1 cellular context compared by ENCODE assay signal in the genomic region with DNA sequence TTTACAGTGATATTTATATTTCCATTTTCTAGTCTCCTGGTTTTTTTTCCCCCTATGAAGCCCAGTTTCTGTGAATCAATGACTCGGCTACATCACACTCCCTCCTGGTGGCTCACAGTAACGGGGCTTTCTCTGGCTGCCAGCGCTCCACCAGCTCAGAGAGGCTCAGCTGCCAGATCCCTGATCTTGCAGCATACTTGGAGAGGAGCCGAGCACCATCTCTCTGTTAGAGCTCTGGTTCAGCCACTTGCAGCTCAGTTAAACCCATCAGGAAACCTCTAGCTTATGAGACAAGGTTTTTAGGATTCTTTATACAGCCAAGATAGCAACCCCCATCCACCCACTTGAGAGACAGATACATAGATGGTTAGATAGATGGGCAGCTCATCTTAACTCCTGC.
TF ChIP-seq lines count a peak whose summit lies in the region.

No MANE protein-coding gene starts in this region.

TF ChIP-seq in GM23338, 12 proteins besides CTCF, POLR2A, EP300 and RAD21 (continued from another document):
- TF ChIP-seq, protein P1, sequence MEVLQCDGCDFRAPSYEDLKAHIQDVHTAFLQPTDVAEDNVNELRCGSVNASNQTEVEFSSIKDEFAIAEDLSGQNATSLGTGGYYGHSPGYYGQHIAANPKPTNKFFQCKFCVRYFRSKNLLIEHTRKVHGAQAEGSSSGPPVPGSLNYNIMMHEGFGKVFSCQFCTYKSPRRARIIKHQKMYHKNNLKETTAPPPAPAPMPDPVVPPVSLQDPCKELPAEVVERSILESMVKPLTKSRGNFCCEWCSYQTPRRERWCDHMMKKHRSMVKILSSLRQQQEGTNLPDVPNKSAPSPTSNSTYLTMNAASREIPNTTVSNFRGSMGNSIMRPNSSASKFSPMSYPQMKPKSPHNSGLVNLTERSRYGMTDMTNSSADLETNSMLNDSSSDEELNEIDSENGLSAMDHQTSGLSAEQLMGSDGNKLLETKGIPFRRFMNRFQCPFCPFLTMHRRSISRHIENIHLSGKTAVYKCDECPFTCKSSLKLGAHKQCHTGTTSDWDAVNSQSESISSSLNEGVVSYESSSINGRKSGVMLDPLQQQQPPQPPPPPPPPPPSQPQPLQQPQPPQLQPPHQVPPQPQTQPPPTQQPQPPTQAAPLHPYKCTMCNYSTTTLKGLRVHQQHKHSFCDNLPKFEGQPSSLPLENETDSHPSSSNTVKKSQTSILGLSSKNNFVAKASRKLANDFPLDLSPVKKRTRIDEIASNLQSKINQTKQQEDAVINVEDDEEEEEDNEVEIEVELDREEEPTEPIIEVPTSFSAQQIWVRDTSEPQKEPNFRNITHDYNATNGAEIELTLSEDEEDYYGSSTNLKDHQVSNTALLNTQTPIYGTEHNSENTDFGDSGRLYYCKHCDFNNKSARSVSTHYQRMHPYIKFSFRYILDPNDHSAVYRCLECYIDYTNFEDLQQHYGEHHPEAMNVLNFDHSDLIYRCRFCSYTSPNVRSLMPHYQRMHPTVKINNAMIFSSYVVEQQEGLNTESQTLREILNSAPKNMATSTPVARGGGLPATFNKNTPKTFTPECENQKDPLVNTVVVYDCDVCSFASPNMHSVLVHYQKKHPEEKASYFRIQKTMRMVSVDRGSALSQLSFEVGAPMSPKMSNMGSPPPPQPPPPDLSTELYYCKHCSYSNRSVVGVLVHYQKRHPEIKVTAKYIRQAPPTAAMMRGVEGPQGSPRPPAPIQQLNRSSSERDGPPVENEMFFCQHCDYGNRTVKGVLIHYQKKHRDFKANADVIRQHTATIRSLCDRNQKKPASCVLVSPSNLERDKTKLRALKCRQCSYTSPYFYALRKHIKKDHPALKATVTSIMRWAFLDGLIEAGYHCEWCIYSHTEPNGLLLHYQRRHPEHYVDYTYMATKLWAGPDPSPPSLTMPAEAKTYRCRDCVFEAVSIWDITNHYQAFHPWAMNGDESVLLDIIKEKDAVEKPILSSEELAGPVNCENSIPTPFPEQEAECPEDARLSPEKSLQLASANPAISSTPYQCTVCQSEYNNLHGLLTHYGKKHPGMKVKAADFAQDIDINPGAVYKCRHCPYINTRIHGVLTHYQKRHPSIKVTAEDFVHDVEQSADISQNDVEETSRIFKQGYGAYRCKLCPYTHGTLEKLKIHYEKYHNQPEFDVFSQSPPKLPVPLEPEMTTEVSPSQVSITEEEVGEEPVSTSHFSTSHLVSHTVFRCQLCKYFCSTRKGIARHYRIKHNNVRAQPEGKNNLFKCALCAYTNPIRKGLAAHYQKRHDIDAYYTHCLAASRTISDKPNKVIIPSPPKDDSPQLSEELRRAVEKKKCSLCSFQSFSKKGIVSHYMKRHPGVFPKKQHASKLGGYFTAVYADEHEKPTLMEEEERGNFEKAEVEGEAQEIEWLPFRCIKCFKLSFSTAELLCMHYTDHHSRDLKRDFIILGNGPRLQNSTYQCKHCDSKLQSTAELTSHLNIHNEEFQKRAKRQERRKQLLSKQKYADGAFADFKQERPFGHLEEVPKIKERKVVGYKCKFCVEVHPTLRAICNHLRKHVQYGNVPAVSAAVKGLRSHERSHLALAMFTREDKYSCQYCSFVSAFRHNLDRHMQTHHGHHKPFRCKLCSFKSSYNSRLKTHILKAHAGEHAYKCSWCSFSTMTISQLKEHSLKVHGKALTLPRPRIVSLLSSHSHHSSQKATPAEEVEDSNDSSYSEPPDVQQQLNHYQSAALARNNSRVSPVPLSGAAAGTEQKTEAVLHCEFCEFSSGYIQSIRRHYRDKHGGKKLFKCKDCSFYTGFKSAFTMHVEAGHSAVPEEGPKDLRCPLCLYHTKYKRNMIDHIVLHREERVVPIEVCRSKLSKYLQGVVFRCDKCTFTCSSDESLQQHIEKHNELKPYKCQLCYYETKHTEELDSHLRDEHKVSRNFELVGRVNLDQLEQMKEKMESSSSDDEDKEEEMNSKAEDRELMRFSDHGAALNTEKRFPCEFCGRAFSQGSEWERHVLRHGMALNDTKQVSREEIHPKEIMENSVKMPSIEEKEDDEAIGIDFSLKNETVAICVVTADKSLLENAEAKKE (CRISPR knock-in tag; IDR thresholded peaks at IDR 0.05), result no peak
- TF ChIP-seq JUNB (IDR thresholded peaks at IDR 0.05; ENCODE audit: unreplicated experiment) (no peak), POLR2AphosphoS5 (IDR thresholded peaks at IDR 0.05; ENCODE audit: low read depth) (no peak), ZNF114 (CRISPR knock-in tag; IDR thresholded peaks at IDR 0.05) (no peak), CREB1 (CRISPR knock-in tag; IDR thresholded peaks at IDR 0.05; ENCODE audit: low read depth) (no peak), STAT1 (IDR thresholded peaks at IDR 0.05; ENCODE audit: unreplicated experiment) (no peak), NANOG (IDR thresholded peaks at IDR 0.05; ENCODE audit: borderline replicate concordance) (no peak)
- TF ChIP-seq, protein P2, sequence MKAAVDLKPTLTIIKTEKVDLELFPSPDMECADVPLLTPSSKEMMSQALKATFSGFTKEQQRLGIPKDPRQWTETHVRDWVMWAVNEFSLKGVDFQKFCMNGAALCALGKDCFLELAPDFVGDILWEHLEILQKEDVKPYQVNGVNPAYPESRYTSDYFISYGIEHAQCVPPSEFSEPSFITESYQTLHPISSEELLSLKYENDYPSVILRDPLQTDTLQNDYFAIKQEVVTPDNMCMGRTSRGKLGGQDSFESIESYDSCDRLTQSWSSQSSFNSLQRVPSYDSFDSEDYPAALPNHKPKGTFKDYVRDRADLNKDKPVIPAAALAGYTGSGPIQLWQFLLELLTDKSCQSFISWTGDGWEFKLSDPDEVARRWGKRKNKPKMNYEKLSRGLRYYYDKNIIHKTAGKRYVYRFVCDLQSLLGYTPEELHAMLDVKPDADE (IDR thresholded peaks at IDR 0.05), result no peak
